Comparison of ENCODE assay signal across 8 cellular contexts in the genomic region with DNA sequence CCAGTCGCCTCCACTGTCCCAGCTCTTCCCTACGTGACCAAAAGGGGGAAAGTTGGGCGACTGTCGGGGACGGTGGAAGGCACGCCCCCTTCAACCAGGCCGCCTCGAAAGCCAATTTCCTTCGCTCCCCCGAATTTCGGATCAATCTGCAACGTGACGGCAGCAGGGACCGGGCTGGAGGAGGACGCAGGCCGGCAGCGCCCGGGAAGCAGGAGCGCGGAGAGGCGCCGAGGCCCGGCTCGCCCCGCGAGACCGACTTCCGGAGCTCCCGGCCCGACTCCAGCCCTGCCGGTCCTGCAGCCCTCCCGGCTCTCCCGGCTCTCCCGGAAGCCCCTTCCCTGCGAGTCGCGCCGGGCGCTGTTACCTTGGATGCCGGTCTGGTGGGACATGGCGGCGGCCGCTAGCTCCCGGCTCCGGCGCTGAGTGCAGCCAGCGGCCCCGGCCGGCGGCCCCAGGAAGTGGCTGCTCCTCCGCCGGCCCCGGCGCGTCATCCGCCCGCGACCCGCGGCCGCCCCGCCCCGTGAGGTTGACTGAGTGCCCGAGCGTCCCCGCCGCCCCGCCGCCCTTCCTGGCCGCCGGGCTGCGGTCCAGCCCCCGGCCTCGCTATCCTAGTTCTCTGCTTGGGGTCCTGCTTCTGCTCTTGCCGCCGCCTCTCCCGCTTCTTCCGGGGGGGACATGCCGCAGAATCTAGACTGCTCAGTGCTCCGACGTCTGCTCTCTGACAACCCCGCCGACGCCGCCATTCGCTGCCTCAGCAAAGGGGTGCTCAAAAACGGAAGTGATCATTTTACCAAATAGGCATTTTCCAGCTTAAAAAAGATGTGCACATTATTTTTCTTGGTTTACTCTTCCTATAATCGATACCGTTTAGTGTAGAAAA. TPM values are rescaled to one million over a fixed set of nuclear protein-coding genes. Genes with fewer than 3 reads are reported as not detected.
DNase-seq lines count a peak whose midpoint lies in the region; ATAC-seq and TF ChIP-seq lines count a peak whose summit lies in the region.

A gene (minus strand): TSS at position 461 of the 880 bp plus-strand sequence. CDS start 72 bp downstream, at position 389.

- DNase-seq in AG04449 (ENCODE audit: low read depth, low spot score) (no peak), NCI-H2196 (lab: John Stamatoyannopoulos, UW; ENCODE audit: unreplicated experiment) (peak; percentile 81), activated B cell treated with CpG ODN at 0.5 μM for 24 hours (peak; percentile 94), cardiac fibroblast (ENCODE audit: low read depth in 2 of 2) (peak; percentile 77 to 85), iris pigment epithelial cell (ENCODE audit: low read depth) (peak; percentile 82)
- DNase-seq in stimulated activated CD4-positive, alpha-beta T cell treated with anti-CD3 and anti-CD28 coated beads, Interleukin-12 subunit alpha, Interleukin-12 subunit beta, amount 100 ng/mL, for 4 hours, result peak; percentile 85

- peaks cover 19% of the 10 kb centered on the region for H3K36me3 Mint-ChIP-seq in activated B cell treated with CpG ODN at 0.5 μM for 24 hours (ENCODE audit: low read depth)

- peak within 1 kb of the TSS; percentile 100 for H3K27ac Mint-ChIP-seq in activated B cell treated with CpG ODN at 0.5 μM for 24 hours

- no peaks in the 10 kb centered on the region for H3K27me3 Mint-ChIP-seq in activated B cell treated with CpG ODN at 0.5 μM for 24 hours

- peak; percentile 53 for TF ChIP-seq CTCF in AG04449 (IDR thresholded peaks at IDR 0.05; ENCODE audit: insufficient read depth, low read length, missing control alignments)
- TF ChIP-seq CTCF in activated B cell treated with CpG ODN at 0.5 μM for 24 hours (IDR thresholded peaks at IDR 0.05), result no peak
- peak; percentile 42 for TF ChIP-seq CTCF in cardiac fibroblast (IDR thresholded peaks at IDR 0.05; ENCODE audit: low read depth, low read length)

- intact Hi-C loops in activated B cell treated with CpG ODN at 0.5 μM for 24 hours (cut with micrococcal nuclease), result loop anchor here (1.0 to 10.0 kb wide), 6 partner anchors 15 to 1571 kb away; a partner anchor contains a TSS

- H3K4me3 Mint-ChIP-seq in activated B cell treated with CpG ODN at 0.5 μM for 24 hours, result peak within 1 kb of the TSS; percentile 100

- peaks cover 31% of the 10 kb centered on the region for H3K4me1 Mint-ChIP-seq in activated B cell treated with CpG ODN at 0.5 μM for 24 hours

- H3K4me3 ChIP-seq in AG04449 (ENCODE audit: low read depth, low read length) (peak within 1 kb of the TSS; percentile 89), cardiac fibroblast (replicated peaks in 1 of 2; ENCODE audit: low read depth in 2 of 2, low read length in 2 of 2) (peak within 1 kb of the TSS; percentile 88 to 93)

- ATAC-seq in GM18858 (IDR thresholded peaks at IDR 0.05; ENCODE audit: unreplicated experiment) (peak; percentile 88), HG03066 (IDR thresholded peaks at IDR 0.05; ENCODE audit: low read depth, unreplicated experiment) (peak; percentile 95), activated B cell treated with CpG ODN at 0.5 μM for 24 hours (ENCODE audit: low read depth) (peak; percentile 92)

- POLR2A ChIA-PET in AG04449 (lab: Yijun Ruan, JAX), result interaction anchor here (0.6 to 2.0 kb wide), 10 partner anchors 8 to 76 kb away, joined by 3 to 17 read pairs (median 4); a partner anchor contains a TSS
- POLR2A ChIA-PET in activated B cell treated with CpG ODN at 0.5 μM for 24 hours (lab: Charles Lee), result interaction anchor here (0.6 to 3.7 kb wide), 15 partner anchors 10 to 654 kb away, joined by 3 to 50 read pairs (median 4); a partner anchor contains a TSS

- CTCF ChIA-PET in AG04449 (lab: Yijun Ruan, JAX) (interaction anchor here (1.0 to 3.8 kb wide), 14 partner anchors 8 to 76 kb away, joined by 3 to 37 read pairs (median 4); a partner anchor contains a TSS), activated B cell treated with CpG ODN at 0.5 μM for 24 hours (lab: Charles Lee) (interaction anchor here (0.8 to 2.2 kb wide), 4 partner anchors 28 to 77 kb away, joined by 3 to 6 read pairs (median 5); no protein-coding TSS in a partner anchor)

- H3K9me3 Mint-ChIP-seq in activated B cell treated with CpG ODN at 0.5 μM for 24 hours, result no peaks in the 10 kb centered on the region

RNA-seq across cellular contexts. Expression of the gene that starts here (rescaled TPM):
- total RNA-seq in activated B cell treated with CpG ODN at 0.5 μM for 24 hours, result 26.8 and 28.2 TPM in 2 replicates
